ENCODE assay signal across 15 cellular contexts in genomic region chr1:41323243-41323642, GRCh38. TPM values are rescaled to one million over a fixed set of nuclear protein-coding genes. Genes with fewer than 3 reads are reported as not detected.
DNase-seq lines count a peak whose midpoint lies in the region; ATAC-seq and TF ChIP-seq lines count a peak whose summit lies in the region.
"Had no signal": no experiment of that assay in that cellular context is flagged by ENCODE, and none has a peak within 500 bp of the region (broad histone marks: within the 10 kb centered on the region; RNA-seq: fewer than 3 reads in every experiment).

No MANE protein-coding gene starts in this region.

- 81% methylated on average over 3 of the region's 5 CpGs; no CpG with 5 or more reads in 1 of the 2 experiments for WGBS in IMR-90 (ENCODE audit: extremely low coverage in 2 of 2, insufficient read length in 1 of 2), 2 experiments
- WGBS in suprapubic skin, result 55% methylated on average over 5 of the region's 5 CpGs

- no peak overlapping the region for H3K4me2 ChIP-seq in IMR-90 (ENCODE audit: low read depth, low read length)

- H3K18ac ChIP-seq in IMR-90 (ENCODE audit: low read depth, low read length), result no peak overlapping the region

- H2BK5ac ChIP-seq in IMR-90 (ENCODE audit: low read depth, low read length, poor library complexity, severe bottlenecking), result no peak overlapping the region

- H3K9me3 Mint-ChIP-seq in endothelial cell (ENCODE audit: unreplicated experiment), result no peaks in the 10 kb centered on the region
- H3K9me3 Mint-ChIP-seq: CD8-positive, alpha-beta T cell had no signal

- H2BK120ac ChIP-seq in IMR-90 (ENCODE audit: low read depth, low read length), result no peak overlapping the region

- TF ChIP-seq EP300 in suprapubic skin (IDR thresholded peaks at IDR 0.05), result no peak

- no peaks in the 10 kb centered on the region for H3K36me3 ChIP-seq in IMR-90 (ENCODE audit: control insufficient read depth, insufficient read depth, low read length)
- no peaks in the 10 kb centered on the region for H3K36me3 ChIP-seq in suprapubic skin
- H3K36me3 ChIP-seq: BE2C, Peyer's patch had no signal

- H2AK5ac ChIP-seq in IMR-90 (ENCODE audit: low read depth, low read length), result no peak overlapping the region

- peak overlapping the region; percentile 50 for H2AK9ac ChIP-seq in IMR-90 (replicated peaks; ENCODE audit: low read depth, low read length, poor library complexity)

- POLR2A ChIA-PET in IMR-90 (lab: Charles Lee; ENCODE audit: unreplicated experiment), result no interaction called here

- H3K27me3 ChIP-seq in IMR-90 (ENCODE audit: control insufficient read depth, insufficient read depth, low read length), result peaks cover 34% of the 10 kb centered on the region
- H3K27me3 ChIP-seq in suprapubic skin, result no peaks in the 10 kb centered on the region
- H3K27me3 ChIP-seq: BE2C, Peyer's patch had no signal

- H2BK20ac ChIP-seq in IMR-90 (ENCODE audit: low read depth, low read length), result no peak overlapping the region

- H3K4me1 ChIP-seq in IMR-90 (ENCODE audit: control insufficient read depth, insufficient read depth, low read length) (no peaks in the 10 kb centered on the region), suprapubic skin (peaks cover 17% of the 10 kb centered on the region)
- H3K4me1 ChIP-seq: BE2C, Peyer's patch had no signal

- no peaks in the 10 kb centered on the region for H4K20me1 ChIP-seq in IMR-90 (ENCODE audit: insufficient read depth, low read length)

- no peaks in the 10 kb centered on the region for H3K79me1 ChIP-seq in IMR-90 (ENCODE audit: low read depth in 1 of 2, low read length in 2 of 2)

- TF ChIP-seq POLR2A in IMR-90 (IDR thresholded peaks at IDR 0.05; ENCODE audit: low read depth, low read length) (no peak), suprapubic skin (IDR thresholded peaks at IDR 0.05) (no peak)

- TF ChIP-seq RAD21 in IMR-90 (IDR thresholded peaks at IDR 0.05; ENCODE audit: low read length), result no peak

- H3K4me3 ChIP-seq in IMR-90 (ENCODE audit: insufficient read depth, low read depth, low read length) (no peak overlapping the region), suprapubic skin (no peak overlapping the region)
- H3K4me3 ChIP-seq: Peyer's patch had no signal

- H3K27ac Mint-ChIP-seq in endothelial cell (ENCODE audit: unreplicated experiment), result no peak overlapping the region
- H3K27ac Mint-ChIP-seq: CD8-positive, alpha-beta T cell had no signal

- H3K56ac ChIP-seq in IMR-90 (ENCODE audit: extremely low read depth, insufficient read depth, low read length), result no peak overlapping the region

- H3K36me3 Mint-ChIP-seq in endothelial cell (ENCODE audit: low read depth, unreplicated experiment), result no peaks in the 10 kb centered on the region
- H3K36me3 Mint-ChIP-seq: CD8-positive, alpha-beta T cell had no signal

- no peak for TF ChIP-seq CTCF in IMR-90 (conservative IDR thresholded peaks at IDR 0.05; ENCODE audit: low read depth, low read length)
- peak; percentile 7 for TF ChIP-seq CTCF in endothelial cell (IDR thresholded peaks at IDR 0.05; ENCODE audit: unreplicated experiment)
- no peak for TF ChIP-seq CTCF in suprapubic skin (IDR thresholded peaks at IDR 0.05)

- no peak overlapping the region for H4K5ac ChIP-seq in IMR-90 (ENCODE audit: low read depth, low read length)

- no peaks in the 10 kb centered on the region for H3K4me1 Mint-ChIP-seq in endothelial cell (ENCODE audit: unreplicated experiment)

- no peak overlapping the region for H3K9ac ChIP-seq in IMR-90 (ENCODE audit: low read depth, low read length)

- in situ Hi-C loops in IMR-90 (cut with MboI; ENCODE audit: low sequenced_read_pairs), result no loop called here

- no peak overlapping the region for H3K23ac ChIP-seq in IMR-90 (ENCODE audit: low read depth, low read length)

- BruUV-seq in IMR-90 (replicated peaks; lab: Mats Ljungman, UMichigan), result no TSS peak

- H3K27me3 Mint-ChIP-seq in endothelial cell (ENCODE audit: unreplicated experiment), result peaks cover 2% of the 10 kb centered on the region

- intact Hi-C loops in IMR-90 (cut with micrococcal nuclease) (loop anchor here (1.0 kb wide), 1 partner anchor 94 kb away; no protein-coding TSS in a partner anchor), posterior vena cava (cut with DNase I) (no loop called here)

- ATAC-seq in IMR-90 (ENCODE audit: low read depth), result no peak
- no peak for ATAC-seq in GM18519 (IDR thresholded peaks at IDR 0.05; ENCODE audit: low FRiP score, unreplicated experiment)
- ATAC-seq: CD8-positive, alpha-beta T cell had no signal

- H4K91ac ChIP-seq in IMR-90 (ENCODE audit: insufficient read depth, low read depth, low read length), result no peak overlapping the region

- H3K27ac ChIP-seq in IMR-90 (ENCODE audit: insufficient read depth, low read length), result no peak overlapping the region
- no peak overlapping the region for H3K27ac ChIP-seq in suprapubic skin
- H3K27ac ChIP-seq: Peyer's patch had no signal

- no peaks in the 10 kb centered on the region for H3K9me1 ChIP-seq in IMR-90 (ENCODE audit: insufficient read depth, low read length)

- peaks cover 2% of the 10 kb centered on the region; the same call in 1 of the 2 replicates for H3K9me3 ChIP-seq in IMR-90 (ENCODE audit: control insufficient read depth, insufficient read depth, low read length)
- no peaks in the 10 kb centered on the region for H3K9me3 ChIP-seq in suprapubic skin
- H3K9me3 ChIP-seq: BE2C, Peyer's patch had no signal

- H2BK15ac ChIP-seq in IMR-90 (ENCODE audit: low read depth, low read length), result no peak overlapping the region

- H4K8ac ChIP-seq in IMR-90 (ENCODE audit: low read depth in 2 of 2, low read length in 2 of 2), result no peak overlapping the region

- no peak overlapping the region for H3K14ac ChIP-seq in IMR-90 (replicated peaks; ENCODE audit: low read depth, low read length)

- H3K4me3 Mint-ChIP-seq in endothelial cell (ENCODE audit: unreplicated experiment), result no peak overlapping the region
- H3K4me3 Mint-ChIP-seq: CD8-positive, alpha-beta T cell had no signal

- no peak overlapping the region for H2AFZ ChIP-seq in IMR-90 (replicated peaks; ENCODE audit: low read length, poor library complexity)

- peak; percentile 97 for DNase-seq in DMS 273 (lab: John Stamatoyannopoulos, UW; ENCODE audit: unreplicated experiment)
- no peak for DNase-seq in DMS 273 treated with DMSO at 0.1 percent for 48 hours (lab: John Stamatoyannopoulos, UW)
- DNase-seq in IMR-90, result no peak
- no peak for DNase-seq in endothelial cell (ENCODE audit: low spot score)
- DNase-seq in posterior vena cava (ENCODE audit: low spot score), result peak; percentile 23
- no peak for DNase-seq in globus pallidus (ENCODE audit: low spot score)
- no peak for DNase-seq in suprapubic skin (ENCODE audit: low spot score in 2 of 2)
- DNase-seq: GOT3, KG1, NCI-H2171 treated with DMSO at 0.1 percent for 48 hours, NCI-H446 treated with DMSO at 0.1 percent for 48 hours had no signal

- no peak overlapping the region for H3K4ac ChIP-seq in IMR-90 (ENCODE audit: low read depth, low read length)

- dilution Hi-C loops in IMR-90 (cut with HindIII; ENCODE audit: low sequenced_read_pairs, unreplicated experiment), result no loop called here

- CTCF ChIA-PET in IMR-90 (lab: Yijun Ruan, JAX), result no interaction called here

TF ChIP-seq in IMR-90, 13 proteins besides CTCF, POLR2A, EP300 and RAD21:
- TF ChIP-seq SMC3 (IDR thresholded peaks at IDR 0.05; ENCODE audit: low read depth, low read length) (no peak), CEBPB (IDR thresholded peaks at IDR 0.05; ENCODE audit: low read depth, low read length) (no peak), NFE2L2 (IDR thresholded peaks at IDR 0.05; ENCODE audit: low read depth, low read length) (no peak), MAZ (IDR thresholded peaks at IDR 0.05; ENCODE audit: borderline replicate concordance, low read depth, low read length) (no peak), FOS (IDR thresholded peaks at IDR 0.05; ENCODE audit: low read depth, low read length) (no peak), BHLHE40 (IDR thresholded peaks at IDR 0.05; ENCODE audit: low read depth, low read length) (no peak), USF2 (IDR thresholded peaks at IDR 0.05; ENCODE audit: low read depth, low read length) (no peak), RFX5 (IDR thresholded peaks at IDR 0.05; ENCODE audit: low read depth, low read length) (no peak), CHD1 (IDR thresholded peaks at IDR 0.05; ENCODE audit: low read depth, low read length) (no peak), MAFK (IDR thresholded peaks at IDR 0.05; ENCODE audit: low read depth, low read length) (no peak), ELK1 (IDR thresholded peaks at IDR 0.05; ENCODE audit: borderline replicate concordance, low read depth, low read length) (no peak), MXI1 (IDR thresholded peaks at IDR 0.05; ENCODE audit: borderline replicate concordance, low read depth, low read length) (no peak), RCOR1 (IDR thresholded peaks at IDR 0.05; ENCODE audit: insufficient replicate concordance, low read length) (no peak)
TF ChIP-seq in IMR-90: peak in this region for 0.

RNA-seq across cellular contexts. Expression of gene FOXO6, which starts 38.0 kb away (rescaled TPM):
- total RNA-seq in IMR-90 (2012; rRNA removed) (not detected in 2 replicates), endothelial cell (ENCODE audit: unreplicated experiment) (0.23 TPM), posterior vena cava (under 1 TPM; 0.62 to 0.83 TPM), suprapubic skin (1 to 10 TPM; 1.4 to 2.8 (median 1.6) TPM)
- polyA plus RNA-seq in IMR-90 (2012; rRNA removed), result not detected in 2 replicates
- not detected in 2 replicates for polyA plus RNA-seq in IMR-90 (2012; cell fraction: cytosol; rRNA removed)
- polyA plus RNA-seq in IMR-90 (2012; cell fraction: nucleus; rRNA removed; ENCODE audit: low replicate concordance), result 0.03 TPM in 1 of 2 replicates, not detected in the other

Comparison
In these comparisons a context has a peak if more than half of its experiments do, and no peak if none do; other contexts are left out.
1. DNase-seq: peak in DMS 273 (single experiment) and posterior vena cava (single experiment); none in DMS 273 treated with DMSO at 0.1 percent for 48 hours (single experiment), IMR-90 (single experiment), endothelial cell (single experiment), globus pallidus (single experiment) and suprapubic skin (0 of 2).